Comparison of ENCODE assay signal across 1 cellular context in the genomic region with DNA sequence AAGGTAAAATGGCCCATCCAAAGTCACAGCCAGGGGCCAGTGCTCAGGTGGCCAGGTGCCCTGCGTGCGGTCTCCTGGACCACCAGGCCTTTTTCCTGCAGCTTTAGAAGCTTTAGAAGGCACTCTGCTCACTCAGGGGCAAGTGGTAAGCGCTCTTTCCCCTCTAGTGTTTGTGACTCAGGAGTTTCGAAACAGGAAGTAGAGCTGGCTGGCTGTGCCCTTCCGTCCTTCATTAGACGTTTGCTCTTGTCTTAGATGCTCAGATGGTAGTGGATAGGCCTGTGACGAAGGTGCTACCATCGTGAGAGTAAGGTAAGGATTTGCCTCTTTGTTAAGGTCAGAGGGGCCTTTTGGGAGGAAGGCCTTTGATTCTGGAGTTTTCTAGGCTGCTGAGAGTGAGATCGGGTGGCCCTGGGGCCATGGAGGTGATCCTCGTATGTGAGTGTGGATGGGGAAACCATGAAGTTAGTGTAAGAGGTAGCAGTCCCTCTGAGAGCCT.
TF ChIP-seq lines count a peak whose summit lies in the region.

A gene (plus strand): TSS at position 235 of the 499 bp plus-strand sequence. CDS start 5,951 bp downstream, outside the sequence.

TF ChIP-seq in K562, 482 proteins besides CTCF, POLR2A, EP300 and RAD21 (continued from another document and continues in another):
- TF ChIP-seq, protein P1, sequence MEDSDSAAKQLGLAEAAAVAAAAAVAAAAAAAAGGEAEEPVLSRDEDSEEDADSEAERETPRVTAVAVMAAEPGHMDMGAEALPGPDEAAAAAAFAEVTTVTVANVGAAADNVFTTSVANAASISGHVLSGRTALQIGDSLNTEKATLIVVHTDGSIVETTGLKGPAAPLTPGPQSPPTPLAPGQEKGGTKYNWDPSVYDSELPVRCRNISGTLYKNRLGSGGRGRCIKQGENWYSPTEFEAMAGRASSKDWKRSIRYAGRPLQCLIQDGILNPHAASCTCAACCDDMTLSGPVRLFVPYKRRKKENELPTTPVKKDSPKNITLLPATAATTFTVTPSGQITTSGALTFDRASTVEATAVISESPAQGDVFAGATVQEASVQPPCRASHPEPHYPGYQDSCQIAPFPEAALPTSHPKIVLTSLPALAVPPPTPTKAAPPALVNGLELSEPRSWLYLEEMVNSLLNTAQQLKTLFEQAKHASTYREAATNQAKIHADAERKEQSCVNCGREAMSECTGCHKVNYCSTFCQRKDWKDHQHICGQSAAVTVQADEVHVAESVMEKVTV (CRISPR knock-in tag; IDR thresholded peaks at IDR 0.05) = no peak
- TF ChIP-seq ZNF175 (CRISPR knock-in tag; IDR thresholded peaks at IDR 0.05; ENCODE audit: low read depth) (0 out of 2 replicates have a peak, but pooled peaks have one; percentile 24), KDM5B (IDR thresholded peaks at IDR 0.05; ENCODE audit: insufficient replicate concordance, low read depth, low read length) (no peak), DMBX1 (CRISPR knock-in tag; IDR thresholded peaks at IDR 0.05; ENCODE audit: borderline replicate concordance) (peak; percentile 33; the same call in 1 of the 2 replicates), SIN3A (IDR thresholded peaks at IDR 0.05; ENCODE audit: borderline replicate concordance in 2 of 2, control insufficient read depth in 1 of 2, low read depth in 2 of 2, low read length in 2 of 2) (no peak), EGR1 (conservative IDR thresholded peaks at IDR 0.05) (no peak), GABPB1 (CRISPR knock-in tag; IDR thresholded peaks at IDR 0.05) (0 out of 2 replicates have a peak, but pooled peaks have one; percentile 41), KDM4B (IDR thresholded peaks at IDR 0.05; ENCODE audit: borderline replicate concordance in 2 of 2, low read depth in 1 of 2) (no peak), ZC3H4 (CRISPR knock-in tag; IDR thresholded peaks at IDR 0.05; ENCODE audit: borderline replicate concordance) (no peak), MEF2D (tag; conservative IDR thresholded peaks at IDR 0.05; ENCODE audit: low read depth) (no peak), PRPF4 (IDR thresholded peaks at IDR 0.05; ENCODE audit: insufficient read depth, low read depth, low read length, poor library complexity, severe bottlenecking) (no peak), ZNF124 (CRISPR knock-in tag; IDR thresholded peaks at IDR 0.05) (no peak)
- TF ChIP-seq, protein P2, sequence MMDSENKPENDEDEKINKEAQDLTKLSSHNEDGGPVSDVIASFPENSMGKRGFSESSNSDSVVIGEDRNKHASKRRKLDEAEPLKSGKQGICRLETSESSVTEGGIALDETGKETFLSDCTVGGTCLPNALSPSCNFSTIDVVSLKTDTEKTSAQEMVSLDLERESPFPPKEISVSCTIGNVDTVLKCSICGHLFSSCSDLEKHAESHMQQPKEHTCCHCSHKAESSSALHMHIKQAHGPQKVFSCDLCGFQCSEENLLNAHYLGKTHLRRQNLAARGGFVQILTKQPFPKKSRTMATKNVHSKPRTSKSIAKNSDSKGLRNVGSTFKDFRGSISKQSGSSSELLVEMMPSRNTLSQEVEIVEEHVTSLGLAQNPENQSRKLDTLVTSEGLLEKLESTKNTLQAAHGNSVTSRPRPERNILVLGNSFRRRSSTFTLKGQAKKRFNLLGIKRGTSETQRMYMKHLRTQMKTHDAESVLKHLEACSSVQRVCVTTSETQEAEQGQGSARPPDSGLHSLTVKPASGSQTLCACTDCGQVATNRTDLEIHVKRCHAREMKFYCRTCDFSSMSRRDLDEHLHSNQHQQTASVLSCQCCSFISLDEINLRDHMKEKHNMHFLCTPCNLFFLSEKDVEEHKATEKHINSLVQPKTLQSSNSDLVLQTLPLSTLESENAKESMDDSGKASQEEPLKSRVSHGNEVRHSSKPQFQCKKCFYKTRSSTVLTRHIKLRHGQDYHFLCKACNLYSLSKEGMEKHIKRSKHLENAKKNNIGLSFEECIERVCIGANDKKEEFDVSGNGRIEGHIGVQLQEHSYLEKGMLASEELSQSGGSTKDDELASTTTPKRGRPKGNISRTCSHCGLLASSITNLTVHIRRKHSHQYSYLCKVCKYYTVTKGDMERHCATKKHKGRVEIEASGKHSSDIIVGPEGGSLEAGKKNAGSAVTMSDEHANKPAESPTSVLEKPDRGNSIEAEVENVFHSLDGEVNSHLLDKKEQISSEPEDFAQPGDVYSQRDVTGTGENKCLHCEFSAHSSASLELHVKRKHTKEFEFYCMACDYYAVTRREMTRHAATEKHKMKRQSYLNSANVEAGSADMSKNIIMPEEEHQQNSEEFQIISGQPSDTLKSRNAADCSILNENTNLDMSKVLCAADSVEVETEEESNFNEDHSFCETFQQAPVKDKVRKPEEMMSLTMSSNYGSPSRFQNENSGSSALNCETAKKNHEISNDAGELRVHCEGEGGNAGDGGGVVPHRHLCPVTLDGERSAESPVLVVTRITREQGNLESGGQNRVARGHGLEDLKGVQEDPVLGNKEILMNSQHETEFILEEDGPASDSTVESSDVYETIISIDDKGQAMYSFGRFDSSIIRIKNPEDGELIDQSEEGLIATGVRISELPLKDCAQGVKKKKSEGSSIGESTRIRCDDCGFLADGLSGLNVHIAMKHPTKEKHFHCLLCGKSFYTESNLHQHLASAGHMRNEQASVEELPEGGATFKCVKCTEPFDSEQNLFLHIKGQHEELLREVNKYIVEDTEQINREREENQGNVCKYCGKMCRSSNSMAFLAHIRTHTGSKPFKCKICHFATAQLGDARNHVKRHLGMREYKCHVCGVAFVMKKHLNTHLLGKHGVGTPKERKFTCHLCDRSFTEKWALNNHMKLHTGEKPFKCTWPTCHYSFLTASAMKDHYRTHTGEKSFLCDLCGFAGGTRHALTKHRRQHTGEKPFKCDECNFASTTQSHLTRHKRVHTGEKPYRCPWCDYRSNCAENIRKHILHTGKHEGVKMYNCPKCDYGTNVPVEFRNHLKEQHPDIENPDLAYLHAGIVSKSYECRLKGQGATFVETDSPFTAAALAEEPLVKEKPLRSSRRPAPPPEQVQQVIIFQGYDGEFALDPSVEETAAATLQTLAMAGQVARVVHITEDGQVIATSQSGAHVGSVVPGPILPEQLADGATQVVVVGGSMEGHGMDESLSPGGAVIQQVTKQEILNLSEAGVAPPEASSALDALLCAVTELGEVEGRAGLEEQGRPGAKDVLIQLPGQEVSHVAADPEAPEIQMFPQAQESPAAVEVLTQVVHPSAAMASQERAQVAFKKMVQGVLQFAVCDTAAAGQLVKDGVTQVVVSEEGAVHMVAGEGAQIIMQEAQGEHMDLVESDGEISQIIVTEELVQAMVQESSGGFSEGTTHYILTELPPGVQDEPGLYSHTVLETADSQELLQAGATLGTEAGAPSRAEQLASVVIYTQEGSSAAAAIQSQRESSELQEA (IDR thresholded peaks at IDR 0.05; ENCODE audit: low read depth) = no peak
- TF ChIP-seq, protein P3, sequence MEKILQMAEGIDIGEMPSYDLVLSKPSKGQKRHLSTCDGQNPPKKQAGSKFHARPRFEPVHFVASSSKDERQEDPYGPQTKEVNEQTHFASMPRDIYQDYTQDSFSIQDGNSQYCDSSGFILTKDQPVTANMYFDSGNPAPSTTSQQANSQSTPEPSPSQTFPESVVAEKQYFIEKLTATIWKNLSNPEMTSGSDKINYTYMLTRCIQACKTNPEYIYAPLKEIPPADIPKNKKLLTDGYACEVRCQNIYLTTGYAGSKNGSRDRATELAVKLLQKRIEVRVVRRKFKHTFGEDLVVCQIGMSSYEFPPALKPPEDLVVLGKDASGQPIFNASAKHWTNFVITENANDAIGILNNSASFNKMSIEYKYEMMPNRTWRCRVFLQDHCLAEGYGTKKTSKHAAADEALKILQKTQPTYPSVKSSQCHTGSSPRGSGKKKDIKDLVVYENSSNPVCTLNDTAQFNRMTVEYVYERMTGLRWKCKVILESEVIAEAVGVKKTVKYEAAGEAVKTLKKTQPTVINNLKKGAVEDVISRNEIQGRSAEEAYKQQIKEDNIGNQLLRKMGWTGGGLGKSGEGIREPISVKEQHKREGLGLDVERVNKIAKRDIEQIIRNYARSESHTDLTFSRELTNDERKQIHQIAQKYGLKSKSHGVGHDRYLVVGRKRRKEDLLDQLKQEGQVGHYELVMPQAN (IDR thresholded peaks at IDR 0.05; ENCODE audit: borderline replicate concordance) = no peak
- TF ChIP-seq, protein P4, sequence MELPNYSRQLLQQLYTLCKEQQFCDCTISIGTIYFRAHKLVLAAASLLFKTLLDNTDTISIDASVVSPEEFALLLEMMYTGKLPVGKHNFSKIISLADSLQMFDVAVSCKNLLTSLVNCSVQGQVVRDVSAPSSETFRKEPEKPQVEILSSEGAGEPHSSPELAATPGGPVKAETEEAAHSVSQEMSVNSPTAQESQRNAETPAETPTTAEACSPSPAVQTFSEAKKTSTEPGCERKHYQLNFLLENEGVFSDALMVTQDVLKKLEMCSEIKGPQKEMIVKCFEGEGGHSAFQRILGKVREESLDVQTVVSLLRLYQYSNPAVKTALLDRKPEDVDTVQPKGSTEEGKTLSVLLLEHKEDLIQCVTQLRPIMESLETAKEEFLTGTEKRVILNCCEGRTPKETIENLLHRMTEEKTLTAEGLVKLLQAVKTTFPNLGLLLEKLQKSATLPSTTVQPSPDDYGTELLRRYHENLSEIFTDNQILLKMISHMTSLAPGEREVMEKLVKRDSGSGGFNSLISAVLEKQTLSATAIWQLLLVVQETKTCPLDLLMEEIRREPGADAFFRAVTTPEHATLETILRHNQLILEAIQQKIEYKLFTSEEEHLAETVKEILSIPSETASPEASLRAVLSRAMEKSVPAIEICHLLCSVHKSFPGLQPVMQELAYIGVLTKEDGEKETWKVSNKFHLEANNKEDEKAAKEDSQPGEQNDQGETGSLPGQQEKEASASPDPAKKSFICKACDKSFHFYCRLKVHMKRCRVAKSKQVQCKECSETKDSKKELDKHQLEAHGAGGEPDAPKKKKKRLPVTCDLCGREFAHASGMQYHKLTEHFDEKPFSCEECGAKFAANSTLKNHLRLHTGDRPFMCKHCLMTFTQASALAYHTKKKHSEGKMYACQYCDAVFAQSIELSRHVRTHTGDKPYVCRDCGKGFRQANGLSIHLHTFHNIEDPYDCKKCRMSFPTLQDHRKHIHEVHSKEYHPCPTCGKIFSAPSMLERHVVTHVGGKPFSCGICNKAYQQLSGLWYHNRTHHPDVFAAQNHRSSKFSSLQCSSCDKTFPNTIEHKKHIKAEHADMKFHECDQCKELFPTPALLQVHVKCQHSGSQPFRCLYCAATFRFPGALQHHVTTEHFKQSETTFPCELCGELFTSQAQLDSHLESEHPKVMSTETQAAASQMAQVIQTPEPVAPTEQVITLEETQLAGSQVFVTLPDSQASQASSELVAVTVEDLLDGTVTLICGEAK (IDR thresholded peaks at IDR 0.05) = peak; percentile 53; the same call in 1 of the 2 replicates
- TF ChIP-seq, protein P4 (CRISPR knock-in tag; IDR thresholded peaks at IDR 0.05) = no peak
- TF ChIP-seq, protein P5, sequence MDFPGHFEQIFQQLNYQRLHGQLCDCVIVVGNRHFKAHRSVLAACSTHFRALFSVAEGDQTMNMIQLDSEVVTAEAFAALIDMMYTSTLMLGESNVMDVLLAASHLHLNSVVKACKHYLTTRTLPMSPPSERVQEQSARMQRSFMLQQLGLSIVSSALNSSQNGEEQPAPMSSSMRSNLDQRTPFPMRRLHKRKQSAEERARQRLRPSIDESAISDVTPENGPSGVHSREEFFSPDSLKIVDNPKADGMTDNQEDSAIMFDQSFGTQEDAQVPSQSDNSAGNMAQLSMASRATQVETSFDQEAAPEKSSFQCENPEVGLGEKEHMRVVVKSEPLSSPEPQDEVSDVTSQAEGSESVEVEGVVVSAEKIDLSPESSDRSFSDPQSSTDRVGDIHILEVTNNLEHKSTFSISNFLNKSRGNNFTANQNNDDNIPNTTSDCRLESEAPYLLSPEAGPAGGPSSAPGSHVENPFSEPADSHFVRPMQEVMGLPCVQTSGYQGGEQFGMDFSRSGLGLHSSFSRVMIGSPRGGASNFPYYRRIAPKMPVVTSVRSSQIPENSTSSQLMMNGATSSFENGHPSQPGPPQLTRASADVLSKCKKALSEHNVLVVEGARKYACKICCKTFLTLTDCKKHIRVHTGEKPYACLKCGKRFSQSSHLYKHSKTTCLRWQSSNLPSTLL (IDR thresholded peaks at IDR 0.05) = no peak
- TF ChIP-seq, protein P6, sequence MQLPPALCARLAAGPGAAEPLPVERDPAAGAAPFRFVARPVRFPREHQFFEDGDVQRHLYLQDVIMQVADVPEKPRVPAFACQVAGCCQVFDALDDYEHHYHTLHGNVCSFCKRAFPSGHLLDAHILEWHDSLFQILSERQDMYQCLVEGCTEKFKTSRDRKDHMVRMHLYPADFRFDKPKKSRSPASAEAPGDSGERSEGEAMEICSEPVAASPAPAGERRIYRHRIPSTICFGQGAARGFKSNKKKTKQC (CRISPR knock-in tag; IDR thresholded peaks at IDR 0.05) = no peak
- TF ChIP-seq, protein P7, sequence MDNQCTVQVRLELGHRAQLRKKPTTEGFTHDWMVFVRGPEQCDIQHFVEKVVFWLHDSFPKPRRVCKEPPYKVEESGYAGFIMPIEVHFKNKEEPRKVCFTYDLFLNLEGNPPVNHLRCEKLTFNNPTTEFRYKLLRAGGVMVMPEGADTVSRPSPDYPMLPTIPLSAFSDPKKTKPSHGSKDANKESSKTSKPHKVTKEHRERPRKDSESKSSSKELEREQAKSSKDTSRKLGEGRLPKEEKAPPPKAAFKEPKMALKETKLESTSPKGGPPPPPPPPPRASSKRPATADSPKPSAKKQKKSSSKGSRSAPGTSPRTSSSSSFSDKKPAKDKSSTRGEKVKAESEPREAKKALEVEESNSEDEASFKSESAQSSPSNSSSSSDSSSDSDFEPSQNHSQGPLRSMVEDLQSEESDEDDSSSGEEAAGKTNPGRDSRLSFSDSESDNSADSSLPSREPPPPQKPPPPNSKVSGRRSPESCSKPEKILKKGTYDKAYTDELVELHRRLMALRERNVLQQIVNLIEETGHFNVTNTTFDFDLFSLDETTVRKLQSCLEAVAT (IDR thresholded peaks at IDR 0.05) = no peak
